14 cellular contexts compared by ENCODE assay signal in genomic region chr1:101174722-101175121, GRCh38.
DNase-seq lines count a peak whose midpoint lies in the region; ATAC-seq, FAIRE-seq and TF ChIP-seq lines count a peak whose summit lies in the region.
"Had no signal": no experiment of that assay in that cellular context is flagged by ENCODE, and none has a peak within 500 bp of the region (broad histone marks: within the 10 kb centered on the region; RNA-seq: fewer than 3 reads in every experiment).

No MANE protein-coding gene starts in this region.

- no peaks in the 10 kb centered on the region for H3K36me3 Mint-ChIP-seq in CD4-positive, CD25-positive, alpha-beta regulatory T cell
- H3K36me3 Mint-ChIP-seq in astrocyte (ENCODE audit: low read depth, unreplicated experiment) = no peaks in the 10 kb centered on the region

- no peak for ATAC-seq in CD4-positive, CD25-positive, alpha-beta regulatory T cell (ENCODE audit: low read depth in 2 of 2)
- no peak for ATAC-seq in body of pancreas
- ATAC-seq in HG03354 (IDR thresholded peaks at IDR 0.05; ENCODE audit: poor library complexity, severe bottlenecking, unreplicated experiment) = no peak

- no peaks in the 10 kb centered on the region for H3K27me3 ChIP-seq in CD4-positive, CD25-positive, alpha-beta regulatory T cell (ENCODE audit: control insufficient read depth, insufficient read depth, low read length)
- no peaks in the 10 kb centered on the region for H3K27me3 ChIP-seq in astrocyte (ENCODE audit: insufficient read depth, low read length)
- no peaks in the 10 kb centered on the region for H3K27me3 ChIP-seq in body of pancreas
- H3K27me3 ChIP-seq in spleen (replicated peaks in 1 of 7) = no peaks in the 10 kb centered on the region
- no peaks in the 10 kb centered on the region for H3K27me3 ChIP-seq in HAP-1 (ENCODE audit: low read depth)

- H3K4me1 Mint-ChIP-seq in CD4-positive, CD25-positive, alpha-beta regulatory T cell = peaks cover 11 to 29% (median 23%) of the 10 kb centered on the region in 4 donors
- peaks cover 26% of the 10 kb centered on the region for H3K4me1 Mint-ChIP-seq in astrocyte (ENCODE audit: low read depth, unreplicated experiment)

- peaks cover 16% of the 10 kb centered on the region for H3K4me1 ChIP-seq in CD4-positive, CD25-positive, alpha-beta regulatory T cell (ENCODE audit: control insufficient read depth, insufficient read depth, low read length, poor library complexity, severe bottlenecking)
- peaks cover 13% of the 10 kb centered on the region for H3K4me1 ChIP-seq in astrocyte (ENCODE audit: insufficient read depth, low read length)
- H3K4me1 ChIP-seq in body of pancreas = no peaks in the 10 kb centered on the region
- peaks cover 5 to 15% (median 11%) of the 10 kb centered on the region in 6 donors for H3K4me1 ChIP-seq in spleen
- no peaks in the 10 kb centered on the region for H3K4me1 ChIP-seq in HAP-1

- H3K9me3 ChIP-seq in CD4-positive, CD25-positive, alpha-beta regulatory T cell (ENCODE audit: control insufficient read depth in 2 of 2, low read length in 2 of 2) = no peaks in the 10 kb centered on the region
- H3K9me3 ChIP-seq in astrocyte (ENCODE audit: insufficient read depth, low read depth, low read length) (no peaks in the 10 kb centered on the region), body of pancreas (no peaks in the 10 kb centered on the region), spleen (no peaks in the 10 kb centered on the region), HAP-1 (no peaks in the 10 kb centered on the region)

- no peak overlapping the region for H2AFZ ChIP-seq in astrocyte (ENCODE audit: low read depth, low read length)

- peak overlapping the region; percentile 64 for H3K4me2 ChIP-seq in astrocyte (ENCODE audit: low read length)

- FAIRE-seq in HTR-8/SVneo (lab: Jason Lieb, UNC) (no peak), astrocyte (lab: Jason Lieb, UNC) (peak; percentile 97)
- FAIRE-seq: endometrium had no signal

- H3K36me3 ChIP-seq in CD4-positive, CD25-positive, alpha-beta regulatory T cell (ENCODE audit: control insufficient read depth, insufficient read depth, low read length) = no peaks in the 10 kb centered on the region
- no peaks in the 10 kb centered on the region for H3K36me3 ChIP-seq in astrocyte (ENCODE audit: insufficient read depth, low read length)
- H3K36me3 ChIP-seq in body of pancreas (replicated peaks in 1 of 2; ENCODE audit: insufficient read depth in 1 of 2, low read depth in 2 of 2) = no peaks in the 10 kb centered on the region
- no peaks in the 10 kb centered on the region for H3K36me3 ChIP-seq in spleen
- no peaks in the 10 kb centered on the region for H3K36me3 ChIP-seq in HAP-1 (replicated peaks)

- H3K27ac Mint-ChIP-seq in CD4-positive, CD25-positive, alpha-beta regulatory T cell = peak overlapping the region in 2 of 3 donors; percentile 0 to 54
- H3K27ac Mint-ChIP-seq in astrocyte (ENCODE audit: unreplicated experiment) = peak overlapping the region; percentile 97

- no peak overlapping the region for H3K27ac ChIP-seq in CD4-positive, CD25-positive, alpha-beta regulatory T cell (ENCODE audit: insufficient read depth, low read length, poor library complexity, severe bottlenecking)
- H3K27ac ChIP-seq in astrocyte (ENCODE audit: low read depth, low read length) (peak overlapping the region; percentile 78), body of pancreas (no peak overlapping the region), spleen (no peak overlapping the region)

- 76 to 81% methylated on average over 5 of the region's 5 CpGs for WGBS in body of pancreas, 2 donors
- WGBS in spleen, 5 donors = 88 to 98% (median 92%) methylated on average over 5 of the region's 5 CpGs

- TF ChIP-seq POLR2A in body of pancreas (IDR thresholded peaks at IDR 0.05) = no peak
- no peak for TF ChIP-seq POLR2A in spleen (IDR thresholded peaks at IDR 0.05)

- H3K4me3 Mint-ChIP-seq in CD4-positive, CD25-positive, alpha-beta regulatory T cell = no peak overlapping the region
- no peak overlapping the region for H3K4me3 Mint-ChIP-seq in astrocyte (ENCODE audit: unreplicated experiment)

- in situ Hi-C loops in HAP-1 (cut with MboI; ENCODE audit: low sequenced_read_pairs) = no loop called here

- intact Hi-C loops in body of pancreas (cut with DNase I) = no loop called here
- intact Hi-C loops in spleen (cut with DNase I; ENCODE audit: low total_unique reads) = no loop called here

- H3K79me2 ChIP-seq in astrocyte (ENCODE audit: insufficient read depth, low read length) = no peaks in the 10 kb centered on the region

- no peak overlapping the region for H3K9ac ChIP-seq in astrocyte (ENCODE audit: low read length)

- H3K9me3 Mint-ChIP-seq in CD4-positive, CD25-positive, alpha-beta regulatory T cell = no peaks in the 10 kb centered on the region
- no peaks in the 10 kb centered on the region for H3K9me3 Mint-ChIP-seq in astrocyte (ENCODE audit: unreplicated experiment)

- H3K27me3 Mint-ChIP-seq in CD4-positive, CD25-positive, alpha-beta regulatory T cell = no peaks in the 10 kb centered on the region
- no peaks in the 10 kb centered on the region for H3K27me3 Mint-ChIP-seq in astrocyte (ENCODE audit: low read depth, unreplicated experiment)

- H3K4me3 ChIP-seq in CD4-positive, CD25-positive, alpha-beta regulatory T cell (ENCODE audit: low read depth, low read length) = no peak overlapping the region
- H3K4me3 ChIP-seq in astrocyte (ENCODE audit: insufficient read depth, low read depth, low read length) = peak overlapping the region; percentile 1
- no peak overlapping the region for H3K4me3 ChIP-seq in body of pancreas
- H3K4me3 ChIP-seq in spleen = no peak overlapping the region
- H3K4me3 ChIP-seq in HAP-1 = no peak overlapping the region

- TF ChIP-seq CTCF in astrocyte (IDR thresholded peaks at IDR 0.05; ENCODE audit: insufficient read depth, low read depth, low read length) (no peak), body of pancreas (IDR thresholded peaks at IDR 0.05) (no peak), spleen (IDR thresholded peaks at IDR 0.05 in 8 of 11, conservative IDR thresholded peaks at IDR 0.05 in 3 of 11) (no peak)

- no peaks in the 10 kb centered on the region for H4K20me1 ChIP-seq in astrocyte (ENCODE audit: insufficient read depth, low read length)

- DNase-seq in CD4-positive, CD25-positive, alpha-beta regulatory T cell = no peak
- DNase-seq in HTR-8/SVneo (ENCODE audit: insufficient read length, low spot score) (peak; percentile 43), astrocyte (ENCODE audit: low read depth) (peak; percentile 88), kidney glomerular epithelial cell (lab: John Stamatoyannopoulos, UW) (peak; percentile 76), body of pancreas (no peak), spleen (no peak), HAP-1 (ENCODE audit: low spot score in 2 of 2) (no peak)
- DNase-seq: activated CD4-positive, alpha-beta T cell treated with anti-CD3 and anti-CD28 coated beads for 4 hours; KBM-7; left cardiac atrium; occipital lobe; Right ventricle myocardium superior had no signal

Comparison
In these comparisons a context has a peak if more than half of its experiments do, and no peak if none do; other contexts are left out.
1. DNase-seq: peak in HTR-8/SVneo (single experiment), astrocyte (single experiment) and kidney glomerular epithelial cell (single experiment); none in CD4-positive, CD25-positive, alpha-beta regulatory T cell (0 of 3), body of pancreas (0 of 4), spleen (single experiment) and HAP-1 (0 of 2).